In the genomic region with DNA sequence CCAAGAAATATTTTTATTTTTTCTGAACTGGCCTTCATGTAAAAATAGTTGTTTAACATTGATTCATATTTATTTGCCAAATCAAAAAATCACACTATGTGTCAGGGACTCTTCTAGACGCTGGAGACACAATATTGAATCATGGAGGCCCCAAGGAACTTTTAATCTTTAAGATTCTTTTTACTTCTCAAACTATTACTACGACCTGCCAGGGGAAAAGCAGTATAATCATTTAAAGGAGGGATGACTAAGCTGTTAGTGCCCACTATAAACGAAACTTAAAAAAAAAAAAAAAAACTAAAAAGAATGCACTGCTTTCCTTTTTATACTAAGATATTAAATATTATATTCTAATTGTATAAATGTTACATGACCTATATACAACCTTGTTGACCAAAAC, we compare ENCODE assay signal across 20 cellular contexts.
"Had no signal": no experiment of that assay in that cellular context is flagged by ENCODE, and none has a peak within 500 bp of the region (broad histone marks: within the 10 kb centered on the region; RNA-seq: fewer than 3 reads in every experiment).

No MANE protein-coding gene starts in this region.

- H3K27ac ChIP-seq: body of pancreas, heart left ventricle, prostate gland, spleen had no signal

- DNase-seq: activated CD8-positive, alpha-beta memory T cell treated with anti-CD3 and anti-CD28 coated beads, Interleukin-2, amount 10 ng/mL, durations not matched to agents 7 days and 5 days; activated naive CD8-positive, alpha-beta T cell treated with anti-CD3 and anti-CD28 coated beads, Interleukin-2, amount 10 ng/mL, durations not matched to agents 7 days and 5 days; activated T-cell treated with anti-CD3 and anti-CD28 coated beads, Interleukin-2, amount 50 U/mL, for 4 hours; body of pancreas; endodermal cell; erythroblast; heart left ventricle; islet precursor cell; natural killer cell; spleen; stimulated activated CD4-positive, alpha-beta T cell treated with anti-CD3 and anti-CD28 coated beads, Interleukin-1b, Interleukin-23, amount 100 ng/mL, for 48 hours; stimulated activated naive B cell treated with anti-CD40 and anti-IgM and Interleukin-4, amounts not matched to agents 10 μg/mL and 1 μg/mL and 100 μg/mL, for 72 hours; trophoblast cell had no signal

- H3K27me3 Mint-ChIP-seq: activated CD8-positive, alpha-beta memory T cell treated with anti-CD3 and anti-CD28 coated beads, Interleukin-2, amount 10 ng/mL, durations not matched to agents 7 days and 5 days; activated naive CD8-positive, alpha-beta T cell treated with anti-CD3 and anti-CD28 coated beads, Interleukin-2, amount 10 ng/mL, durations not matched to agents 7 days and 5 days; central memory CD8-positive, alpha-beta T cell; dendritic cell treated with granulocyte-macrophage colony-stimulating factor and Interleukin-4, amounts not matched to agents 40 ng/mL and 50 ng/mL, for 4 days; stimulated activated naive B cell treated with anti-CD40 and anti-IgM and Interleukin-4, amounts not matched to agents 10 μg/mL and 1 μg/mL and 100 μg/mL, for 72 hours had no signal

- H3K9me3 ChIP-seq: body of pancreas, heart left ventricle, prostate gland, spleen had no signal

- H3K4me1 Mint-ChIP-seq: activated CD8-positive, alpha-beta memory T cell treated with anti-CD3 and anti-CD28 coated beads, Interleukin-2, amount 10 ng/mL, durations not matched to agents 7 days and 5 days; activated naive CD8-positive, alpha-beta T cell treated with anti-CD3 and anti-CD28 coated beads, Interleukin-2, amount 10 ng/mL, durations not matched to agents 7 days and 5 days; stimulated activated naive B cell treated with anti-CD40 and anti-IgM and Interleukin-4, amounts not matched to agents 10 μg/mL and 1 μg/mL and 100 μg/mL, for 72 hours; WTC11 had no signal

- H3K4me3 Mint-ChIP-seq: activated CD8-positive, alpha-beta memory T cell treated with anti-CD3 and anti-CD28 coated beads, Interleukin-2, amount 10 ng/mL, durations not matched to agents 7 days and 5 days; activated naive CD8-positive, alpha-beta T cell treated with anti-CD3 and anti-CD28 coated beads, Interleukin-2, amount 10 ng/mL, durations not matched to agents 7 days and 5 days; activated T-cell treated with anti-CD3 and anti-CD28 coated beads, Interleukin-2, amount 50 U/mL, for 4 hours; central memory CD8-positive, alpha-beta T cell; dendritic cell treated with granulocyte-macrophage colony-stimulating factor and Interleukin-4, amounts not matched to agents 40 ng/mL and 50 ng/mL, for 4 days; endodermal cell; natural killer cell; stimulated activated naive B cell treated with anti-CD40 and anti-IgM and Interleukin-4, amounts not matched to agents 10 μg/mL and 1 μg/mL and 100 μg/mL, for 72 hours; WTC11 had no signal

- H3K4me1 ChIP-seq: body of pancreas, prostate gland, spleen had no signal

- H3K4me3 ChIP-seq: body of pancreas, heart left ventricle, prostate gland, spleen had no signal

- FAIRE-seq: frontal cortex had no signal

- H3K27ac Mint-ChIP-seq: activated CD8-positive, alpha-beta memory T cell treated with anti-CD3 and anti-CD28 coated beads, Interleukin-2, amount 10 ng/mL, durations not matched to agents 7 days and 5 days; activated naive CD8-positive, alpha-beta T cell treated with anti-CD3 and anti-CD28 coated beads, Interleukin-2, amount 10 ng/mL, durations not matched to agents 7 days and 5 days; endodermal cell; natural killer cell; stimulated activated naive B cell treated with anti-CD40 and anti-IgM and Interleukin-4, amounts not matched to agents 10 μg/mL and 1 μg/mL and 100 μg/mL, for 72 hours had no signal

- ATAC-seq: activated CD8-positive, alpha-beta memory T cell treated with anti-CD3 and anti-CD28 coated beads, Interleukin-2, amount 10 ng/mL, durations not matched to agents 7 days and 5 days; activated T-cell treated with anti-CD3 and anti-CD28 coated beads, Interleukin-2, amount 50 U/mL, for 4 hours; body of pancreas; heart left ventricle; left lobe of liver; natural killer cell; sciatic nerve; stimulated activated naive B cell treated with anti-CD40 and anti-IgM and Interleukin-4, amounts not matched to agents 10 μg/mL and 1 μg/mL and 100 μg/mL, for 72 hours; WTC11 had no signal

- H3K36me3 ChIP-seq: prostate gland had no signal

- H3K9me3 Mint-ChIP-seq: activated naive CD8-positive, alpha-beta T cell treated with anti-CD3 and anti-CD28 coated beads, Interleukin-2, amount 10 ng/mL, durations not matched to agents 7 days and 5 days; activated T-cell treated with anti-CD3 and anti-CD28 coated beads, Interleukin-2, amount 50 U/mL, for 4 hours; central memory CD8-positive, alpha-beta T cell; dendritic cell treated with granulocyte-macrophage colony-stimulating factor and Interleukin-4, amounts not matched to agents 40 ng/mL and 50 ng/mL, for 4 days; endodermal cell; natural killer cell; stimulated activated naive B cell treated with anti-CD40 and anti-IgM and Interleukin-4, amounts not matched to agents 10 μg/mL and 1 μg/mL and 100 μg/mL, for 72 hours; WTC11 had no signal

- H3K27me3 ChIP-seq: body of pancreas, heart left ventricle, spleen had no signal
